ENCODE assay signal across 21 cellular contexts in the genomic region with DNA sequence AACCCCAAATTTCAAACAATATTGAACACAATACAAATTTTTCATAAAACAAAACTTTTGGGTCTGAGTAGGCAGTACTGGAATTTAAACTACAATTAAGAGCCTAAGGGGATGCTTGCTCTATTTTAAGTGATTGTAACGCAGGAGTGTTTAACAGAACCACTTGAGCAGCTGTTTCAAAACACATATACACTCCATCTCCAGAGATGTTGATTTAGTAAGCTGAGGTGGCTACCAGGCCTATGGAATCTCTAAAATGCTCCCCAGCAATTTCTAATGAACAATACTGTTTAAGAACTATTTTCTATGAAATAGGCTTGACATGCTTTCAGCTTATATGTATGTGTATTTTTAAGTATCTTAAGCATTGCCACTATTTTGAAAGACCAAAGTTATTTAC.
"Had no signal": no experiment of that assay in that cellular context is flagged by ENCODE, and none has a peak within 500 bp of the region (broad histone marks: within the 10 kb centered on the region; RNA-seq: fewer than 3 reads in every experiment).

No MANE protein-coding gene starts in this region.

- H3K4me3 ChIP-seq: SJSA1, SK-N-MC had no signal

- H3K27me3 ChIP-seq: SJSA1 had no signal

- H3K9me3 ChIP-seq: SJSA1 had no signal

- H3K4me1 ChIP-seq: SJSA1 had no signal

- DNase-seq: KBM-7, MV-4-11, NCI-H1048, NCI-H1105, NCI-H1417, NCI-H1436 treated with DMSO at 0.1 percent for 48 hours, NCI-H1694, NCI-H187 treated with DMSO at 0.1 percent for 48 hours, NCI-H2029 treated with DMSO at 0.1 percent for 48 hours, NCI-H2107, NCI-H2171 treated with DMSO at 0.1 percent for 48 hours, NCI-H345, NCI-H446 treated with DMSO at 0.1 percent for 48 hours, NCI-H524 treated with DMSO at 0.1 percent for 48 hours, NCI-H69, NCI-H774, Right ventricle myocardium superior, RPMI8226, SIG-M5 had no signal

- H3K27ac ChIP-seq: SJSA1, SK-N-MC had no signal
